14 cellular contexts compared by ENCODE assay signal in the genomic region with DNA sequence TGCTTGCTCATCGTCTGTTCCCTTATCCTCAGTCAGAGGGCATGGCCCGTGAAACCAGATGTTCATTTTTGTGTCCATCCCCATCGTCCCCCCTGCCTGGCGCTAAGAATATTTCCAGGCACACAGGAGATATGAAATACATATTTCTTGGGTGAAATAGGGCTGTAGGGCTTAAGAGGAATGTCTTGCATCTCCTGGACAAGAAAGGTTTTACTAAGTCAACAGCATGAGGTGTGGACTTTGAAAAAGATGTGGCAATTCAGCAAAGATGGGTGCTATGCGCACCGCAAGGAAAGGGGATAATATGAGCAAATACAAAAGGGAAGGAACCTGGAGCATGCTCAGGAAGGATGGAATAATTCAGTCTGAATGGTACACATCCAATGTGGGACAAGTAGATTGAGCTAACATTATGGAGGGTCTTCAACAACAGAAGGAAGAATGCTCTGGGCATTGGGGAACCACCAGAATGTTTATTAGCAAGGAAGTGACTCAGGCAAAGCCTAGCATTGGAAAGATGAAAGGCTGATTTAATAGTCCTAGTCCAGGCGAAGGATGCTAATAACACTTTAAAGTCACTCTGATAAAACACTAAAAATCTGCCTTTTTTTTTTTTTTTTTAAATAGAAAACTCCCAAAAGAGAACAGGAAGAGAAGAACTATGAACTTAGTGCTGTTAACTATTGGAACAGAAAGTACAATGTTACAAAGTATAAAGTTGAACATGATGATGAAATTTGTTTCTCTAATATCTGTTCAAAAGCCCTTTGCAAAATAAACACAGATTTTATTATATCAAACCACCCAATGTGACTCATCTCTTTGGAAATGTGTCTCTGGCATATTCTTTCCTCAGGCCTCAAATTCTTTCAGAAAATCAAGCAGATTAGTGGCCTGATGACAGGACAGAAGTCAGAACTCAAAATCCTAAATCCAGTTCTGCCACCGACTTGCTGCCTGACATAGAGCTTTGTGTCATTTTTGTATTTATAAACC.
DNase-seq lines count a peak whose midpoint lies in the region; ATAC-seq and TF ChIP-seq lines count a peak whose summit lies in the region.
"Had no signal": no experiment of that assay in that cellular context is flagged by ENCODE, and none has a peak within 500 bp of the region (broad histone marks: within the 10 kb centered on the region; RNA-seq: fewer than 3 reads in every experiment).

No MANE protein-coding gene starts in this region.

- peak overlapping the region; percentile 51 to 52 for H3K27ac ChIP-seq in ascending aorta
- peak overlapping the region in 6 of 10 donors; percentile 9 to 58 (median 46) for H3K27ac ChIP-seq in heart right ventricle
- peak overlapping the region; percentile 24 to 57 (median 50) for H3K27ac ChIP-seq in gastrocnemius medialis

- H3K9me3 ChIP-seq in ascending aorta: no peaks in the 10 kb centered on the region
- H3K9me3 ChIP-seq in heart right ventricle: peaks cover 0 to 8% (median 0%) of the 10 kb centered on the region in 11 donors
- no peaks in the 10 kb centered on the region for H3K9me3 ChIP-seq in gastrocnemius medialis

- 75 to 83% methylated on average over 8 of the region's 8 CpGs for WGBS in heart right ventricle, 2 donors

- H3K4me1 ChIP-seq in ascending aorta (peaks cover 4 to 24% of the 10 kb centered on the region in 2 donors), heart right ventricle (peaks cover 0 to 10% (median 4%) of the 10 kb centered on the region in 9 donors), gastrocnemius medialis (peaks cover 0 to 5% of the 10 kb centered on the region in 2 donors)

- H3K27me3 ChIP-seq in ascending aorta: no peaks in the 10 kb centered on the region
- H3K27me3 ChIP-seq in heart right ventricle: no peaks in the 10 kb centered on the region
- H3K27me3 ChIP-seq in gastrocnemius medialis: no peaks in the 10 kb centered on the region

- intact Hi-C loops in ascending aorta (cut with DNase I) (loop anchor here (5.0 kb wide), 1 partner anchor 33 kb away; no protein-coding TSS in a partner anchor), heart right ventricle (cut with DNase I) (loop anchor here in 1 of 10 donors (5.0 kb wide), 1 partner anchor 1393 kb away; no protein-coding TSS in a partner anchor), gastrocnemius medialis (cut with DNase I; ENCODE audit: low total_unique reads) (no loop called here)

- TF ChIP-seq CTCF in ascending aorta (IDR thresholded peaks at IDR 0.05) (no peak), heart right ventricle (IDR thresholded peaks at IDR 0.05) (no peak), gastrocnemius medialis (IDR thresholded peaks at IDR 0.05 in 4 of 5, conservative IDR thresholded peaks at IDR 0.05 in 1 of 5) (no peak)

- no peaks in the 10 kb centered on the region for H3K36me3 ChIP-seq in ascending aorta
- H3K36me3 ChIP-seq in heart right ventricle: no peaks in the 10 kb centered on the region
- H3K36me3 ChIP-seq in gastrocnemius medialis: no peaks in the 10 kb centered on the region

- no peak for TF ChIP-seq POLR2A in gastrocnemius medialis (IDR thresholded peaks at IDR 0.05)

- in situ Hi-C loops in gastrocnemius medialis (cut with MboI; ENCODE audit: low sequenced_read_pairs in 4 of 4): no loop called here

- DNase-seq in ELR (ENCODE audit: low read depth): peak; percentile 84
- no peak for DNase-seq in ascending aorta (ENCODE audit: low spot score in 2 of 2)
- no peak for DNase-seq in heart right ventricle
- DNase-seq in gastrocnemius medialis: no peak
- no peak for DNase-seq in NCI-H82 treated with DMSO at 0.1 percent for 48 hours (lab: John Stamatoyannopoulos, UW; ENCODE audit: unreplicated experiment)
- no peak for DNase-seq in HPDE6-E6E7 (ENCODE audit: extremely low spot score)
- DNase-seq: activated CD4-positive, alpha-beta T cell treated with anti-CD3 and anti-CD28 coated beads, Interleukin-2, amount 50 U/mL, for 1 hour; activated naive CD4-positive, alpha-beta T cell treated with anti-CD3 and anti-CD28 coated beads, Interleukin-2, amount 10 ng/mL, durations not matched to agents 7 days and 5 days; CD8-positive, alpha-beta memory T cell; NCI-H446; stimulated activated naive CD8-positive, alpha-beta T cell treated with anti-CD3 and anti-CD28 coated beads, Interleukin-15, amount 100 ng/mL, for 72 hours had no signal

- peak in 4 of 8 donors; percentile 33 to 75 (median 55) for ATAC-seq in heart right ventricle
- ATAC-seq in gastrocnemius medialis: peak; percentile 74 to 84
- no peak for ATAC-seq in HG03039 (IDR thresholded peaks at IDR 0.05; ENCODE audit: unreplicated experiment)
- ATAC-seq in HG02763 (IDR thresholded peaks at IDR 0.05; ENCODE audit: unreplicated experiment): no peak
- ATAC-seq: GM12878; stimulated activated naive CD8-positive, alpha-beta T cell treated with anti-CD3 and anti-CD28 coated beads, Interleukin-15, amount 100 ng/mL, for 72 hours had no signal

- H3K4me3 ChIP-seq in ascending aorta: no peak overlapping the region
- H3K4me3 ChIP-seq in heart right ventricle: no peak overlapping the region
- H3K4me3 ChIP-seq in gastrocnemius medialis: no peak overlapping the region
- H3K4me3 ChIP-seq: GM12878 had no signal

Comparison
In these comparisons a context has a peak if more than half of its experiments do, and no peak if none do; other contexts are left out.
1. ATAC-seq: peak in gastrocnemius medialis (2 of 2); none in HG03039 (single experiment) and HG02763 (single experiment).
2. Peak in every context shown above with its lines, with median percentiles within 50 percentile points of each other: H3K27ac ChIP-seq.